Comparison of ENCODE assay signal across 1 cellular context in genomic region chr7:155646669-155647068, GRCh38.
TF ChIP-seq lines count a peak whose summit lies in the region.

No MANE protein-coding gene starts in this region.

TF ChIP-seq in GM23338, 12 proteins besides CTCF, POLR2A, EP300 and RAD21 (continued from another document):
- TF ChIP-seq REST (IDR thresholded peaks at IDR 0.05; ENCODE audit: unreplicated experiment) (no peak), CREB1 (CRISPR knock-in tag; IDR thresholded peaks at IDR 0.05; ENCODE audit: low read depth) (no peak), ETS1 (IDR thresholded peaks at IDR 0.05) (no peak), POLR2AphosphoS5 (IDR thresholded peaks at IDR 0.05; ENCODE audit: low read depth) (no peak), ZNF331 (CRISPR knock-in tag; IDR thresholded peaks at IDR 0.05; ENCODE audit: low read depth) (no peak), ZNF462 (CRISPR knock-in tag; IDR thresholded peaks at IDR 0.05) (no peak), ZNF114 (CRISPR knock-in tag; IDR thresholded peaks at IDR 0.05) (no peak), JUNB (IDR thresholded peaks at IDR 0.05; ENCODE audit: unreplicated experiment) (no peak)
